In genomic region chr18:6878881-6879280, GRCh38 we compare ENCODE assay signal across 28 cellular contexts.
DNase-seq lines count a peak whose midpoint lies in the region; ATAC-seq and TF ChIP-seq lines count a peak whose summit lies in the region.
"Had no signal": no experiment of that assay in that cellular context is flagged by ENCODE, and none has a peak within 500 bp of the region (broad histone marks: within the 10 kb centered on the region; RNA-seq: fewer than 3 reads in every experiment).

No MANE protein-coding gene starts in this region.

- H3K27ac ChIP-seq in mesenchymal stem cell (ENCODE audit: low read length, poor library complexity, severe bottlenecking): no peak overlapping the region
- H3K27ac ChIP-seq: gastrocnemius medialis, pancreas, right lobe of liver had no signal

- no peaks in the 10 kb centered on the region for H3K9me3 ChIP-seq in mesenchymal stem cell (ENCODE audit: control insufficient read depth, low read length)
- H3K9me3 ChIP-seq: gastrocnemius medialis, pancreas, right lobe of liver had no signal

- no peak overlapping the region for H4K8ac ChIP-seq in mesenchymal stem cell (ENCODE audit: low read length)

- ATAC-seq in Right ventricle myocardium inferior: peak; percentile 75
- ATAC-seq: activated T-cell treated with anti-CD3 and anti-CD28 coated beads, Interleukin-2, amount 50 U/mL, for 72 hours; gastrocnemius medialis; GM12878; HepG2; natural killer cell treated with Interleukin-12 subunit alpha and Interleukin-12 subunit beta and Interleukin-15 and Interleukin-18, amount 100 ng/mL, for 72 hours; pancreas; right lobe of liver; T-cell had no signal

- H3K4me3 ChIP-seq in fibroblast of mammary gland (ENCODE audit: control insufficient read depth, low read depth, low read length) (no peak overlapping the region), mesenchymal stem cell (ENCODE audit: insufficient read depth in 1 of 2, low read depth in 1 of 2, low read length in 2 of 2) (no peak overlapping the region)
- H3K4me3 ChIP-seq: dorsolateral prefrontal cortex, gastrocnemius medialis, GM12878, pancreas, right lobe of liver had no signal

- H2AFZ ChIP-seq in mesenchymal stem cell (ENCODE audit: low read depth, low read length): no peak overlapping the region

- intact Hi-C loops in Right ventricle myocardium inferior (cut with DNase I) (no loop called here), cardiac septum (cut with DNase I) (no loop called here)

- no peak overlapping the region for H4K91ac ChIP-seq in mesenchymal stem cell (ENCODE audit: low read length)

- no peak overlapping the region for H3K14ac ChIP-seq in mesenchymal stem cell (ENCODE audit: low read length in 2 of 2)

- H3K18ac ChIP-seq in mesenchymal stem cell (ENCODE audit: low read depth in 1 of 2, low read length in 2 of 2): no peak overlapping the region

- no peak overlapping the region for H2AK5ac ChIP-seq in mesenchymal stem cell (ENCODE audit: low read length, severe bottlenecking)

- DNase-seq in Right ventricle myocardium inferior (ENCODE audit: missing footprints) (no peak), cardiac septum (ENCODE audit: low spot score) (no peak), fibroblast of mammary gland (ENCODE audit: low read depth) (peak; percentile 23), mesenchymal stem cell (no peak), ureter (ENCODE audit: low spot score) (no peak), COLO829 (ENCODE audit: low spot score) (no peak), SKM-1 treated with dmso at 0.1 percent for 144 hours (lab: John Stamatoyannopoulos, UW; ENCODE audit: unreplicated experiment) (no peak), GM20000 (ENCODE audit: low spot score) (no peak)
- DNase-seq: 8988T; activated CD4-positive, alpha-beta T cell treated with anti-CD3 and anti-CD28 coated beads for 4 hours; activated naive CD4-positive, alpha-beta T cell treated with anti-CD3 and anti-CD28 coated beads, Interleukin-2, amount 10 ng/mL, durations not matched to agents 7 days and 5 days; activated T-cell treated with anti-CD3 and anti-CD28 coated beads, Interleukin-2, amount 50 U/mL, for 72 hours; CD8-positive, alpha-beta memory T cell; central memory CD4-positive, alpha-beta T cell; gastrocnemius medialis; kidney glomerular epithelial cell; NCI-H1092 treated with DMSO at 0.1 percent for 48 hours; NCI-H2029; NCI-H2227 treated with DMSO at 0.1 percent for 48 hours; OCI-M1; pancreas; right lobe of liver; SHP77; T-cell had no signal

- no peak overlapping the region for H2BK5ac ChIP-seq in mesenchymal stem cell (ENCODE audit: low read depth, low read length, poor library complexity, severe bottlenecking)

- H3K4me2 ChIP-seq in mesenchymal stem cell (ENCODE audit: low read length, poor library complexity, severe bottlenecking): no peak overlapping the region

- H3K36me3 ChIP-seq in mesenchymal stem cell (ENCODE audit: control insufficient read depth in 1 of 2, insufficient read depth in 2 of 2, low read depth in 1 of 2, low read length in 2 of 2): peaks cover 0 to 13% of the 10 kb centered on the region in 2 experiments
- H3K36me3 ChIP-seq: gastrocnemius medialis, pancreas, right lobe of liver had no signal

- no peaks in the 10 kb centered on the region for H3K79me1 ChIP-seq in mesenchymal stem cell (replicated peaks; ENCODE audit: low read length, poor library complexity, severe bottlenecking)

- no peak overlapping the region for H2BK12ac ChIP-seq in mesenchymal stem cell (ENCODE audit: low read length in 2 of 2)

- H3K27me3 ChIP-seq in mesenchymal stem cell (ENCODE audit: control insufficient read depth in 1 of 2, insufficient read depth in 1 of 2, low read length in 2 of 2): no peaks in the 10 kb centered on the region
- H3K27me3 ChIP-seq: gastrocnemius medialis, pancreas, right lobe of liver had no signal

- WGBS in mesenchymal stem cell: 67% methylated on average over 5 of the region's 7 CpGs

- H3K4me1 ChIP-seq in mesenchymal stem cell (ENCODE audit: control insufficient read depth, insufficient read depth, low read depth, low read length): peaks cover 4% of the 10 kb centered on the region
- H3K4me1 ChIP-seq: pancreas, right lobe of liver had no signal

- H2BK120ac ChIP-seq in mesenchymal stem cell (ENCODE audit: low read depth, low read length): no peak overlapping the region

- H2BK15ac ChIP-seq in mesenchymal stem cell (ENCODE audit: low read depth, poor library complexity, severe bottlenecking): no peak overlapping the region

- H3K4ac ChIP-seq in mesenchymal stem cell (ENCODE audit: low read depth in 1 of 2, low read length in 2 of 2): no peak overlapping the region

- no peak overlapping the region for H3K23ac ChIP-seq in mesenchymal stem cell (ENCODE audit: low read length in 2 of 2)

- peak overlapping the region; percentile 66 for H3K9ac ChIP-seq in mesenchymal stem cell (ENCODE audit: low read length)

- TF ChIP-seq CTCF in fibroblast of mammary gland (conservative IDR thresholded peaks at IDR 0.05; ENCODE audit: control insufficient read depth, insufficient read depth, low read depth, low read length): no peak
- TF ChIP-seq CTCF in GM20000 (IDR thresholded peaks at IDR 0.05; ENCODE audit: extremely low read depth, missing control alignments): no peak
